ENCODE assay signal across 24 cellular contexts in genomic region chr19:16655727-16656126, GRCh38.
"Had no signal": no experiment of that assay in that cellular context is flagged by ENCODE, and none has a peak within 500 bp of the region (broad histone marks: within the 10 kb centered on the region; RNA-seq: fewer than 3 reads in every experiment).

No MANE protein-coding gene starts in this region.

- H3K4me3 Mint-ChIP-seq: naive thymus-derived CD8-positive, alpha-beta T cell; nephron progenitor cell; stimulated activated memory B cell treated with anti-CD40 and anti-IgM and Interleukin-4, amounts not matched to agents 10 μg/mL and 1 μg/mL and 100 μg/mL, for 72 hours; stimulated activated naive CD8-positive, alpha-beta T cell treated with anti-CD3 and anti-CD28 coated beads, Interleukin-15, amount 100 ng/mL, for 72 hours; type B pancreatic cell had no signal

- H3K27me3 Mint-ChIP-seq: naive thymus-derived CD8-positive, alpha-beta T cell; progenitor cell of endocrine pancreas; stimulated activated memory B cell treated with anti-CD40 and anti-IgM and Interleukin-4, amounts not matched to agents 10 μg/mL and 1 μg/mL and 100 μg/mL, for 72 hours; stimulated activated naive CD8-positive, alpha-beta T cell treated with anti-CD3 and anti-CD28 coated beads, Interleukin-15, amount 100 ng/mL, for 72 hours; type B pancreatic cell had no signal

- DNase-seq: hypothalamus; immature natural killer cell; kidney; left colon; left lung; lower lobe of right lung; mammary epithelial cell; mesenchymal stem cell; naive thymus-derived CD8-positive, alpha-beta T cell; nephron progenitor cell; ovary; right lobe of liver; stimulated activated CD4-positive, alpha-beta T cell treated with anti-CD3 and anti-CD28 coated beads, Interleukin-1b, Interleukin-23, amount 100 ng/mL, for 48 hours; stimulated activated CD4-positive, alpha-beta T cell treated with anti-CD3 and anti-CD28 coated beads, Interleukin-2, amount 100 ng/mL, for 48 hours; stimulated activated CD4-positive, alpha-beta T cell treated with anti-CD3 and anti-CD28 coated beads, Interleukin-4, amount 100 ng/mL, for 4 hours; stimulated activated CD8-positive, alpha-beta memory T cell treated with anti-CD3 and anti-CD28 coated beads, Interleukin-4, amount 100 ng/mL, for 48 hours; stimulated activated naive CD4-positive, alpha-beta T cell treated with Interleukin-2 at 50 U/mL for 16 hours; stimulated activated naive CD8-positive, alpha-beta T cell treated with anti-CD3 and anti-CD28 coated beads, Interleukin-15, amount 100 ng/mL, for 72 hours; substantia nigra; uterus had no signal

- FAIRE-seq: islet of Langerhans, kidney had no signal

- H3K27ac Mint-ChIP-seq: nephron progenitor cell; progenitor cell of endocrine pancreas; stimulated activated memory B cell treated with anti-CD40 and anti-IgM and Interleukin-4, amounts not matched to agents 10 μg/mL and 1 μg/mL and 100 μg/mL, for 72 hours; type B pancreatic cell had no signal

- H3K9me3 Mint-ChIP-seq: immature natural killer cell; naive thymus-derived CD8-positive, alpha-beta T cell; nephron progenitor cell; stimulated activated naive CD8-positive, alpha-beta T cell treated with anti-CD3 and anti-CD28 coated beads, Interleukin-15, amount 100 ng/mL, for 72 hours; type B pancreatic cell had no signal
